ENCODE assay signal across 21 cellular contexts in the genomic region with DNA sequence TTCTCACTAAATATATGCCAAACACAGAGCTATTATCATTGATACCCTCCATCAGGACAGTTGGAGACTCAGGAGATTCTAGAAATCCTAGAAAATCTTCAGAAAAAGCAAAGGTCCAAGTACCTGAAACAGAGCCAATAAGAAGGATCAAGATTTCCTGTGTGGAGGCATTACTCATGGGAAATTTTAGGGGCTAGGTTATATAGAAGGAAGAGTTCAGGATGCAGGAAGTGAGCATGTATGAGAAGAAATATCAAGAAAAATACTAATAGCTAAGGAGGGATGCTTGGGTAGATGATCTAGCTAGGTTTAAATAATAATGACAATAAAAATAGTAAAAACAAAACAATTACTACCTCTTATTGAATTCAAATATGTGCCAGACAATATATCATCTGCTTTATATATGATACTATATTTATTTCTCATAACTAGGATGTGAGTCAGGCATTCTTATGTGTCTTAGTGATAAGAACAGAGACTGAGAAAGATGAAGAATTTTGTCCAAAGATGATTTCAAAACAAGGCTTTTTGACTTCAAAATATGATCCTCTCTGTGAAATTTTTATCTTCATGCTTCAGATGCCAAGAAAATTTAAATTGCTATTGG.
DNase-seq lines count a peak whose midpoint lies in the region; ATAC-seq and TF ChIP-seq lines count a peak whose summit lies in the region.
"Had no signal": no experiment of that assay in that cellular context is flagged by ENCODE, and none has a peak within 500 bp of the region (broad histone marks: within the 10 kb centered on the region; RNA-seq: fewer than 3 reads in every experiment).

No MANE protein-coding gene starts in this region.

- H3K79me2 ChIP-seq in osteoblast (ENCODE audit: insufficient read depth, low read length) = no peaks in the 10 kb centered on the region

- no peaks in the 10 kb centered on the region for H4K20me1 ChIP-seq in osteoblast (ENCODE audit: insufficient read depth, low read length)

- H3K4me1 ChIP-seq in SJSA1 (replicated peaks) (peaks cover 17% of the 10 kb centered on the region), osteoblast (ENCODE audit: insufficient read depth, low read length) (peaks cover 50% of the 10 kb centered on the region)
- H3K4me1 ChIP-seq: heart right ventricle, prostate gland had no signal

- H3K27ac ChIP-seq in SJSA1 (peak overlapping the region; percentile 19; the same call in 1 of the 2 replicates), osteoblast (ENCODE audit: low read depth, low read length) (peak overlapping the region; percentile 68)
- H3K27ac ChIP-seq: heart right ventricle, prostate gland, thyroid gland had no signal

- H3K4me2 ChIP-seq in osteoblast (ENCODE audit: insufficient read depth, low read length) = peak overlapping the region; percentile 17

- DNase-seq in GM04504 (ENCODE audit: low read depth) (peak; percentile 6), SJSA1 (ENCODE audit: low read depth in 1 of 2, low spot score in 2 of 2) (no peak), epithelial cell of esophagus (ENCODE audit: low read depth) (peak; percentile 57), osteoblast (ENCODE audit: insufficient read length, low spot score, missing footprints) (peak; percentile 64), NCI-H345 treated with DMSO at 0.1 percent for 48 hours (lab: John Stamatoyannopoulos, UW; ENCODE audit: unreplicated experiment) (no peak), hepatic stellate cell (ENCODE audit: low spot score) (no peak)
- DNase-seq: activated CD4-positive, alpha-beta T cell treated with anti-CD3 and anti-CD28 coated beads for 1 hour; activated CD8-positive, alpha-beta memory T cell treated with anti-CD3 and anti-CD28 coated beads, Interleukin-2, amount 10 ng/mL, durations not matched to agents 7 days and 5 days; H9; heart right ventricle; islet precursor cell; mesendoderm; NCI-H2029 treated with DMSO at 0.1 percent for 48 hours; NCI-H526; stimulated activated CD4-positive, alpha-beta T cell treated with anti-CD3 and anti-CD28 coated beads, Interleukin-12 subunit alpha, Interleukin-12 subunit beta, amount 100 ng/mL, for 4 hours; stimulated activated naive B cell treated with anti-CD40 and anti-IgM and Interleukin-4, amounts not matched to agents 10 μg/mL and 1 μg/mL and 100 μg/mL, for 72 hours; thyroid gland had no signal

- H3K36me3 ChIP-seq in SJSA1 = no peaks in the 10 kb centered on the region
- H3K36me3 ChIP-seq in osteoblast (ENCODE audit: insufficient read depth, low read length) = no peaks in the 10 kb centered on the region
- H3K36me3 ChIP-seq: heart right ventricle, prostate gland, thyroid gland had no signal

- no peaks in the 10 kb centered on the region for H3K27me3 ChIP-seq in SJSA1 (replicated peaks)
- H3K27me3 ChIP-seq in osteoblast (ENCODE audit: insufficient read depth, low read length) = no peaks in the 10 kb centered on the region
- H3K27me3 ChIP-seq: heart right ventricle, thyroid gland had no signal

- TF ChIP-seq CTCF in epithelial cell of esophagus (IDR thresholded peaks at IDR 0.05; ENCODE audit: insufficient read depth, low read depth, low read length, missing control alignments) (no peak), osteoblast (IDR thresholded peaks at IDR 0.05; ENCODE audit: extremely low read depth, low read depth, low read length) (no peak)

- H3K4me3 ChIP-seq in SJSA1 = no peak overlapping the region
- no peak overlapping the region for H3K4me3 ChIP-seq in epithelial cell of esophagus (ENCODE audit: low read length)
- no peak overlapping the region for H3K4me3 ChIP-seq in osteoblast (ENCODE audit: insufficient read depth, low read length)
- H3K4me3 ChIP-seq: heart right ventricle, prostate gland, thyroid gland had no signal

- ATAC-seq in HG03108 (IDR thresholded peaks at IDR 0.05; ENCODE audit: unreplicated experiment) (no peak), GM19397 (IDR thresholded peaks at IDR 0.05; ENCODE audit: unreplicated experiment) (no peak)
- ATAC-seq: activated CD8-positive, alpha-beta memory T cell treated with anti-CD3 and anti-CD28 coated beads, Interleukin-2, amount 10 ng/mL, durations not matched to agents 7 days and 5 days; heart right ventricle; HepG2; stimulated activated naive B cell treated with anti-CD40 and anti-IgM and Interleukin-4, amounts not matched to agents 10 μg/mL and 1 μg/mL and 100 μg/mL, for 72 hours had no signal

- H2AFZ ChIP-seq in osteoblast (ENCODE audit: low read length) = no peak overlapping the region

- no peaks in the 10 kb centered on the region for H3K9me3 ChIP-seq in SJSA1 (replicated peaks)
- no peaks in the 10 kb centered on the region for H3K9me3 ChIP-seq in osteoblast (ENCODE audit: low read depth, low read length)
- H3K9me3 ChIP-seq: heart right ventricle, prostate gland, thyroid gland had no signal

Comparison
In these comparisons a context has a peak if more than half of its experiments do, and no peak if none do; other contexts are left out.
1. DNase-seq: peak in GM04504 (single experiment), epithelial cell of esophagus (single experiment) and osteoblast (single experiment); none in SJSA1 (0 of 2), NCI-H345 treated with DMSO at 0.1 percent for 48 hours (single experiment) and hepatic stellate cell (single experiment).